In genomic region chr11:17135934-17136683, GRCh38 we compare ENCODE assay signal across 24 cellular contexts. TPM values are rescaled to one million over a fixed set of nuclear protein-coding genes. Genes with fewer than 3 reads are reported as not detected.
DNase-seq lines count a peak whose midpoint lies in the region; ATAC-seq, FAIRE-seq and TF ChIP-seq lines count a peak whose summit lies in the region.
"Had no signal": no experiment of that assay in that cellular context is flagged by ENCODE, and none has a peak within 500 bp of the region (broad histone marks: within the 10 kb centered on the region; RNA-seq: fewer than 3 reads in every experiment).

No MANE protein-coding gene starts in this region.

- H3K27me3 ChIP-seq in GM23338 (ENCODE audit: insufficient read depth) (no peaks in the 10 kb centered on the region), H1 (replicated peaks in 1 of 4; ENCODE audit: control insufficient read depth in 3 of 4, extremely low read depth in 1 of 4, insufficient read depth in 3 of 4, low read length in 3 of 4) (no peaks in the 10 kb centered on the region), osteoblast (ENCODE audit: insufficient read depth, low read length) (no peaks in the 10 kb centered on the region)
- H3K27me3 ChIP-seq: BLaER1 had no signal

- H3K79me2 ChIP-seq in GM23338 (replicated peaks; ENCODE audit: insufficient read depth) (no peaks in the 10 kb centered on the region), H1 (ENCODE audit: control insufficient read depth in 1 of 2, insufficient read depth in 2 of 2, low read length in 2 of 2) (no peaks in the 10 kb centered on the region), osteoblast (ENCODE audit: insufficient read depth, low read length) (no peaks in the 10 kb centered on the region)

- H3K79me1 ChIP-seq in H1 (ENCODE audit: low read depth, low read length): no peaks in the 10 kb centered on the region

- H2BK5ac ChIP-seq in H1 (ENCODE audit: low read depth, low read length): no peak overlapping the region

- no peak overlapping the region for H3K14ac ChIP-seq in H1 (ENCODE audit: insufficient read length)

- no peak for TF ChIP-seq EP300 in H1 (IDR thresholded peaks at IDR 0.05; ENCODE audit: borderline replicate concordance in 1 of 2, low read depth in 2 of 2, low read length in 2 of 2)

- no peak overlapping the region for H2BK120ac ChIP-seq in H1 (replicated peaks; ENCODE audit: low read depth, low read length)

- intact Hi-C loops in posterior vena cava (cut with DNase I): no loop called here

- no peak overlapping the region for H2BK15ac ChIP-seq in H1 (ENCODE audit: low read length)

- DNase-seq in GM23338 (ENCODE audit: low spot score) (no peak), SK-N-MC (ENCODE audit: low read depth, low spot score) (peak; percentile 20), H1 (ENCODE audit: low read depth in 1 of 2, low spot score in 2 of 2) (no peak), osteoblast (ENCODE audit: insufficient read length, low spot score, missing footprints) (peak; percentile 45), posterior vena cava (ENCODE audit: low spot score) (no peak)
- no peak for DNase-seq in effector CD4-positive, alpha-beta T cell
- DNase-seq: ACHN; CD8-positive, alpha-beta T cell; DND-41; H9; Karpas-422; MM.1S; NCI-H1048; NCI-H1436; NCI-H187 treated with DMSO at 0.1 percent for 48 hours; NCI-H69; SIG-M5; T-cell had no signal

- H3F3A ChIP-seq in GM23338 (replicated peaks; ENCODE audit: low read depth): no peaks in the 10 kb centered on the region

- no peak overlapping the region for H4K8ac ChIP-seq in H1 (ENCODE audit: extremely low read depth, insufficient read depth, low read length)

- H3K9ac ChIP-seq in SK-N-MC (ENCODE audit: insufficient read length) (peak overlapping the region; percentile 15), H1 (replicated peaks in 1 of 4; ENCODE audit: extremely low read depth in 1 of 4, low read depth in 3 of 4, low read length in 3 of 4) (no peak overlapping the region)
- H3K9ac ChIP-seq: BLaER1 had no signal

- H3K4me1 Mint-ChIP-seq in GM23338: peaks cover 20% of the 10 kb centered on the region
- H3K4me1 Mint-ChIP-seq: IgD-negative memory B cell, T-cell had no signal

- no peak overlapping the region for H2BK20ac ChIP-seq in H1 (ENCODE audit: low read length)

- H3K4me1 ChIP-seq in GM23338 (ENCODE audit: insufficient read depth): peaks cover 13% of the 10 kb centered on the region
- 0 out of 7 replicates have a peak, but pooled peaks cover 0 to 2% (median 0%) of the 10 kb centered on the region in 4 experiments for H3K4me1 ChIP-seq in H1 (replicated peaks in 1 of 4; ENCODE audit: control insufficient read depth in 3 of 4, insufficient read depth in 4 of 4, low read length in 3 of 4)
- H3K4me1 ChIP-seq in osteoblast (ENCODE audit: insufficient read depth, low read length): no peaks in the 10 kb centered on the region
- H3K4me1 ChIP-seq: BLaER1 had no signal

- H3K18ac ChIP-seq in H1 (ENCODE audit: extremely low read depth, low read length): no peak overlapping the region

- no peak overlapping the region for H4K91ac ChIP-seq in H1 (replicated peaks; ENCODE audit: insufficient read length, low read length)

- H2BK12ac ChIP-seq in H1 (ENCODE audit: low read depth, low read length): no peak overlapping the region

- WGBS in H1 (ENCODE audit: extremely low coverage in 1 of 2, insufficient coverage in 1 of 2, insufficient read length in 1 of 2, insufficient replicate concordance in 2 of 2, low coverage in 1 of 2, low lambda C conversion rate in 2 of 2, missing lambda C conversion rate in 1 of 2), 2 experiments: 83% methylated on average over 3 of the region's 3 CpGs; no CpG with 5 or more reads in 1 of the 2 experiments

- CTCF ChIA-PET in H1 (lab: Charles Lee; ENCODE audit: partially characterized antibody): interaction anchor here (1.1 to 1.7 kb wide), 3 partner anchors 9 to 28 kb away, joined by 4 to 7 read pairs (median 5); no protein-coding TSS in a partner anchor

- H3K4me2 ChIP-seq in GM23338 (0 out of 2 replicates have a peak overlapping the region, but pooled peaks have one; percentile 12), H1 (ENCODE audit: insufficient read depth in 1 of 2, low read depth in 2 of 2, low read length in 2 of 2) (no peak overlapping the region), osteoblast (ENCODE audit: insufficient read depth, low read length) (no peak overlapping the region)
- H3K4me2 ChIP-seq: BLaER1 had no signal

- H3K4me3 ChIP-seq in GM23338 (no peak overlapping the region), SK-N-MC (peak overlapping the region; percentile 34), H1 (ENCODE audit: extremely low read depth in 1 of 4, insufficient read depth in 2 of 4, low read depth in 3 of 4, low read length in 4 of 4) (no peak overlapping the region), osteoblast (ENCODE audit: insufficient read depth, low read length) (no peak overlapping the region)
- H3K4me3 ChIP-seq: BLaER1, GM12878 had no signal

- no peaks in the 10 kb centered on the region for H3K27me3 Mint-ChIP-seq in GM23338 (ENCODE audit: insufficient read depth, low read depth, poor library complexity)
- H3K27me3 Mint-ChIP-seq: IgD-negative memory B cell, T-cell had no signal

- TF ChIP-seq RAD21 in H1 (IDR thresholded peaks at IDR 0.05 in 1 of 2, conservative IDR thresholded peaks at IDR 0.05 in 1 of 2; ENCODE audit: low read depth in 2 of 2, low read length in 2 of 2): no peak

- TF ChIP-seq CTCF in GM23338 (conservative IDR thresholded peaks at IDR 0.05; ENCODE audit: low read depth in 2 of 2): no peak
- TF ChIP-seq CTCF in H1 (IDR thresholded peaks at IDR 0.05; ENCODE audit: control extremely low read depth in 1 of 3, insufficient read depth in 1 of 3, low read depth in 1 of 3, low read length in 3 of 3): no peak
- no peak for TF ChIP-seq CTCF in osteoblast (IDR thresholded peaks at IDR 0.05; ENCODE audit: extremely low read depth, low read depth, low read length)

- no peak overlapping the region for H3K4me3 Mint-ChIP-seq in GM23338
- H3K4me3 Mint-ChIP-seq: CD8-positive, alpha-beta T cell; H9; IgD-negative memory B cell; T-cell had no signal

- no peak for FAIRE-seq in H1 (lab: Jason Lieb, UNC)
- FAIRE-seq: GM12878, HTR-8/SVneo had no signal

- H3K36me3 Mint-ChIP-seq in GM23338 (ENCODE audit: low read depth): peaks cover 51% of the 10 kb centered on the region

- POLR2A ChIA-PET in H1 (lab: Charles Lee; ENCODE audit: partially characterized antibody): interaction anchor here (0.6 to 1.5 kb wide), 4 partner anchors 10 to 60 kb away, joined by 3 to 5 read pairs (median 3); partner anchors contain the start of gene RPS13

- TF ChIP-seq POLR2A in H1 (IDR thresholded peaks at IDR 0.05; ENCODE audit: control extremely low read depth in 1 of 2, low read depth in 2 of 2, low read length in 2 of 2): no peak

- no peak overlapping the region for H3K23ac ChIP-seq in H1 (ENCODE audit: insufficient read length)

- no peak overlapping the region for H3K4ac ChIP-seq in H1 (replicated peaks; ENCODE audit: insufficient read length, low read depth, low read length)

- H3K9me3 Mint-ChIP-seq in GM23338: no peaks in the 10 kb centered on the region
- H3K9me3 Mint-ChIP-seq: CD8-positive, alpha-beta T cell; H9; IgD-negative memory B cell; T-cell had no signal

- H3K23me2 ChIP-seq in H1 (ENCODE audit: low read depth, low read length): no peaks in the 10 kb centered on the region

- H3K27ac ChIP-seq in GM23338 (ENCODE audit: low read depth) (no peak overlapping the region), SK-N-MC (peak overlapping the region; percentile 62), H1 (ENCODE audit: low read depth, low read length) (no peak overlapping the region), osteoblast (ENCODE audit: low read depth, low read length) (no peak overlapping the region)
- H3K27ac ChIP-seq: BLaER1 had no signal

- H3K9me2 ChIP-seq in GM23338 (ENCODE audit: insufficient read depth): no peaks in the 10 kb centered on the region

- no peak overlapping the region for H4K5ac ChIP-seq in H1 (ENCODE audit: insufficient read length, low read depth, low read length)

- no peak overlapping the region for H3K56ac ChIP-seq in H1 (replicated peaks; ENCODE audit: insufficient read length, low read depth, low read length)

- no peaks in the 10 kb centered on the region for H3K9me3 ChIP-seq in SK-N-MC (ENCODE audit: low read depth, low read length)
- no peaks in the 10 kb centered on the region for H3K9me3 ChIP-seq in H1 (ENCODE audit: insufficient read depth in 2 of 2, low read depth in 1 of 2, low read length in 1 of 2)
- H3K9me3 ChIP-seq in osteoblast (ENCODE audit: low read depth, low read length): no peaks in the 10 kb centered on the region
- H3K9me3 ChIP-seq: BLaER1 had no signal

- no peak overlapping the region for H2AK5ac ChIP-seq in H1 (ENCODE audit: low read depth, low read length)

- H4K20me1 ChIP-seq in GM23338 (replicated peaks; ENCODE audit: insufficient read depth) (peaks cover 2% of the 10 kb centered on the region; the same call in 1 of the 2 replicates), H1 (replicated peaks in 1 of 2; ENCODE audit: control insufficient read depth in 1 of 2, insufficient read depth in 2 of 2, low read length in 2 of 2) (no peaks in the 10 kb centered on the region), osteoblast (ENCODE audit: insufficient read depth, low read length) (no peaks in the 10 kb centered on the region)
- H4K20me1 ChIP-seq: BLaER1 had no signal

- no peak overlapping the region for H2AFZ ChIP-seq in GM23338
- no peak overlapping the region for H2AFZ ChIP-seq in H1 (ENCODE audit: low read length)
- H2AFZ ChIP-seq in osteoblast (ENCODE audit: low read length): no peak overlapping the region

- ATAC-seq in GM23338 (no peak), HG02970 (IDR thresholded peaks at IDR 0.05; ENCODE audit: low FRiP score, unreplicated experiment) (no peak)
- ATAC-seq: CD8-positive, alpha-beta T cell; GM12878; Panc1; T-cell had no signal

- no peak overlapping the region for H3K27ac Mint-ChIP-seq in GM23338
- H3K27ac Mint-ChIP-seq: CD8-positive, alpha-beta T cell; T-cell had no signal

- H3K36me3 ChIP-seq in GM23338 (ENCODE audit: insufficient read depth): peaks cover 13% of the 10 kb centered on the region
- peaks cover 17% of the 10 kb centered on the region for H3K36me3 ChIP-seq in SK-N-MC (ENCODE audit: insufficient read depth, low read length)
- peaks cover 5 to 34% (median 20%) of the 10 kb centered on the region in 4 experiments; a peak in 6 of 8 replicates for H3K36me3 ChIP-seq in H1 (ENCODE audit: control insufficient read depth in 2 of 4, insufficient read depth in 4 of 4, low read length in 3 of 4)
- peaks cover 30% of the 10 kb centered on the region for H3K36me3 ChIP-seq in osteoblast (ENCODE audit: insufficient read depth, low read length)

RNA-seq across cellular contexts. Expression of gene RPS13, which starts 58.6 kb away (rescaled TPM):
- 1,155 and 1,211 TPM in 2 replicates for total RNA-seq in GM23338 (2014; rRNA removed; shearing (Covaris generic))
- polyA plus RNA-seq in GM23338 (2016; fragmentation: Nextera tagmentation; extraction: Ambion mirVana) (1,691 and 1,717 TPM in 2 replicates), H1 (2011; rRNA removed) (1,818 and 2,270 TPM in 2 replicates)
- total RNA-seq in H1 (2021; fragmentation: NEBNext Ultra II Directional; extraction: Animal tissue kit (Norgen Biotek cat#: 25700)): 1,310 and 1,336 TPM in 2 replicates
- 1,982 TPM for polyA plus RNA-seq in H1 (2011; cell fraction: cytosol; rRNA removed)
- 640 TPM for polyA plus RNA-seq in H1 (2011; cell fraction: nucleus; rRNA removed)
- polyA plus RNA-seq in H1 (2012, experiment 1 of 2): 1,729 to 2,391 TPM (median 1,829 TPM) in 4 replicates
- polyA plus RNA-seq in H1 (2012, experiment 2 of 2): 2,854 TPM
- 2,037 TPM for polyA plus RNA-seq in H1 (2013, experiment 1 of 2)
- polyA plus RNA-seq in H1 (2013, experiment 2 of 2): 2,020 TPM
- polyA minus RNA-seq in H1 (2011; rRNA and poly(A)+ RNA removed): 523 and 539 TPM in 2 replicates
- 283 TPM for polyA minus RNA-seq in H1 (2011; cell fraction: cytosol; rRNA and poly(A)+ RNA removed)
- polyA minus RNA-seq in H1 (2011; cell fraction: nucleus; rRNA and poly(A)+ RNA removed): 1,271 TPM
- total RNA-seq in osteoblast (762 and 793 TPM in 2 replicates), posterior vena cava (100 to 1,000 TPM; 772 to 813 TPM)

Comparison
In these comparisons a context has a peak if more than half of its experiments do, and no peak if none do; other contexts are left out.
1. DNase-seq: peak in SK-N-MC (single experiment) and osteoblast (single experiment); none in GM23338 (single experiment), H1 (0 of 2), posterior vena cava (single experiment) and effector CD4-positive, alpha-beta T cell (single experiment).